Comparison of ENCODE assay signal across 1 cellular context in the genomic region with DNA sequence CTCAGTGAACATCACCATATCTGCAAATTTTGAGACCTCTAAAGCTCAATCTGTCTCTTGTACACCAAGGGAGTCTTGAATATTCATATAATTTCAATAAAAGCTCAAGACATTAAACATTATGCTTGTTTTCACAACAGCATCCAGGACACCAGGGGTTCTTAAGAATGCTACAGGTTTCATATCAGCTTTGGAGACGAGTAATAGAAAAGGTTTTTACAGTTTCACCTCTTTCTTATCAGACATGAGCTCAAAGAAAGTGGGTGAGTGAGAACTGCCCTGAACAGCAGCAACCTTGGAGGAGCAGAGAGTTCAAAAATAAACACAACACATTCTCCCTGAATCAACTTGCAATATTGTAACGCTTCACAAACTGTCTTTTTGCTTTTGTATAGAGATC.
TF ChIP-seq lines count a peak whose summit lies in the region.

No MANE protein-coding gene starts in this region.

TF ChIP-seq in HEK293T, 16 proteins besides CTCF, POLR2A, EP300 and RAD21 (continued from another document):
- TF ChIP-seq PKNOX1 (IDR thresholded peaks at IDR 0.05) = no peak
- TF ChIP-seq CTBP1 (IDR thresholded peaks at IDR 0.05; ENCODE audit: borderline replicate concordance) = no peak
- no peak for TF ChIP-seq ZNF384 (IDR thresholded peaks at IDR 0.05)
- no peak for TF ChIP-seq ELF4 (IDR thresholded peaks at IDR 0.05)
- no peak for TF ChIP-seq HDGF (IDR thresholded peaks at IDR 0.05; ENCODE audit: borderline replicate concordance)
- no peak for TF ChIP-seq FOXK2 (IDR thresholded peaks at IDR 0.05)
- TF ChIP-seq BHLHE40 (IDR thresholded peaks at IDR 0.05; ENCODE audit: borderline replicate concordance) = no peak
- no peak for TF ChIP-seq L3MBTL2 (conservative IDR thresholded peaks at IDR 0.05)
- TF ChIP-seq TARDBP (IDR thresholded peaks at IDR 0.05) = no peak
- no peak for TF ChIP-seq FOXA1 (IDR thresholded peaks at IDR 0.05)
